Comparison of ENCODE assay signal across 16 cellular contexts in genomic region chr7:103766630-103767029, GRCh38.
DNase-seq lines count a peak whose midpoint lies in the region; ATAC-seq and TF ChIP-seq lines count a peak whose summit lies in the region.
"Had no signal": no experiment of that assay in that cellular context is flagged by ENCODE, and none has a peak within 500 bp of the region (broad histone marks: within the 10 kb centered on the region; RNA-seq: fewer than 3 reads in every experiment).

No MANE protein-coding gene starts in this region.

- peak overlapping the region; percentile 20 for H3K27ac Mint-ChIP-seq in glutamatergic neuron (ENCODE audit: unreplicated experiment)
- no peak overlapping the region for H3K27ac Mint-ChIP-seq in stimulated activated memory B cell treated with anti-CD40 and anti-IgM and Interleukin-4, amounts not matched to agents 10 μg/mL and 1 μg/mL and 100 μg/mL, for 72 hours

- no peaks in the 10 kb centered on the region for H3K27me3 ChIP-seq in HAP-1 (ENCODE audit: low read depth)
- H3K27me3 ChIP-seq: Peyer's patch had no signal

- TF ChIP-seq CTCF in glutamatergic neuron (IDR thresholded peaks at IDR 0.05; ENCODE audit: partially characterized antibody, unreplicated experiment) = no peak

- no peaks in the 10 kb centered on the region for H3K36me3 Mint-ChIP-seq in glutamatergic neuron (ENCODE audit: unreplicated experiment)
- H3K36me3 Mint-ChIP-seq in stimulated activated memory B cell treated with anti-CD40 and anti-IgM and Interleukin-4, amounts not matched to agents 10 μg/mL and 1 μg/mL and 100 μg/mL, for 72 hours = no peaks in the 10 kb centered on the region

- H3K4me1 Mint-ChIP-seq in glutamatergic neuron (ENCODE audit: low read depth, unreplicated experiment) = peaks cover 17% of the 10 kb centered on the region
- no peaks in the 10 kb centered on the region for H3K4me1 Mint-ChIP-seq in stimulated activated memory B cell treated with anti-CD40 and anti-IgM and Interleukin-4, amounts not matched to agents 10 μg/mL and 1 μg/mL and 100 μg/mL, for 72 hours

- no peak overlapping the region for H3K4me3 ChIP-seq in HAP-1
- H3K4me3 ChIP-seq: GM23248, Peyer's patch had no signal

- H3K9me3 Mint-ChIP-seq in glutamatergic neuron (ENCODE audit: unreplicated experiment) = peaks cover 5% of the 10 kb centered on the region
- H3K9me3 Mint-ChIP-seq in stimulated activated memory B cell treated with anti-CD40 and anti-IgM and Interleukin-4, amounts not matched to agents 10 μg/mL and 1 μg/mL and 100 μg/mL, for 72 hours = no peaks in the 10 kb centered on the region

- ATAC-seq in stimulated activated memory B cell treated with anti-CD40 and anti-IgM and Interleukin-4, amounts not matched to agents 10 μg/mL and 1 μg/mL and 100 μg/mL, for 72 hours = peak; percentile 4
- ATAC-seq in HG03432 (IDR thresholded peaks at IDR 0.05; ENCODE audit: unreplicated experiment) = no peak
- ATAC-seq in HG03175 (IDR thresholded peaks at IDR 0.05; ENCODE audit: unreplicated experiment) = no peak

- H3K36me3 ChIP-seq in HAP-1 (replicated peaks) = no peaks in the 10 kb centered on the region
- H3K36me3 ChIP-seq: Peyer's patch had no signal

- H3K4me3 Mint-ChIP-seq in glutamatergic neuron (ENCODE audit: unreplicated experiment) = peak overlapping the region; percentile 67
- H3K4me3 Mint-ChIP-seq in stimulated activated memory B cell treated with anti-CD40 and anti-IgM and Interleukin-4, amounts not matched to agents 10 μg/mL and 1 μg/mL and 100 μg/mL, for 72 hours = no peak overlapping the region

- in situ Hi-C loops in HAP-1 (cut with MboI; ENCODE audit: low sequenced_read_pairs) = no loop called here

- H3K9me3 ChIP-seq in HAP-1 = no peaks in the 10 kb centered on the region
- H3K9me3 ChIP-seq: Peyer's patch, SK-N-SH had no signal

- DNase-seq in NCI-H524 (lab: John Stamatoyannopoulos, UW) = peak; percentile 12 to 35
- no peak for DNase-seq in NCI-H524 treated with DMSO at 0.1 percent for 48 hours (lab: John Stamatoyannopoulos, UW)
- peak; percentile 37 for DNase-seq in NCI-H69 (lab: John Stamatoyannopoulos, UW)
- peak; percentile 18 for DNase-seq in glutamatergic neuron
- no peak for DNase-seq in HAP-1 (ENCODE audit: low spot score in 2 of 2)
- DNase-seq: C1 segment of cervical spinal cord, GM23248, MV-4-11, NCI-H1436, NCI-H2081, Peyer's patch, Right ventricle myocardium superior, SK-N-SH had no signal

- peaks cover 35% of the 10 kb centered on the region for H3K4me1 ChIP-seq in HAP-1
- H3K4me1 ChIP-seq: Peyer's patch had no signal

- H3K27me3 Mint-ChIP-seq in glutamatergic neuron (ENCODE audit: unreplicated experiment) = peaks cover 2% of the 10 kb centered on the region
- H3K27me3 Mint-ChIP-seq in stimulated activated memory B cell treated with anti-CD40 and anti-IgM and Interleukin-4, amounts not matched to agents 10 μg/mL and 1 μg/mL and 100 μg/mL, for 72 hours = no peaks in the 10 kb centered on the region

Comparison
In these comparisons a context has a peak if more than half of its experiments do, and no peak if none do; other contexts are left out.
1. DNase-seq: peak in NCI-H524 (2 of 2), NCI-H69 (single experiment) and glutamatergic neuron (single experiment); none in NCI-H524 treated with DMSO at 0.1 percent for 48 hours (single experiment) and HAP-1 (0 of 2).